18 cellular contexts compared by ENCODE assay signal in genomic region chr16:65731840-65732239, GRCh38.
A peak's percentile ranks its signal among the peaks of the same experiment; 100 is the strongest.
DNase-seq lines count a peak whose midpoint lies in the region; ATAC-seq, FAIRE-seq and TF ChIP-seq lines count a peak whose summit lies in the region.
"Had no signal": no experiment of that assay in that cellular context is flagged by ENCODE, and none has a peak within 500 bp of the region (broad histone marks: within the 10 kb centered on the region; RNA-seq: fewer than 3 reads in every experiment).

No MANE protein-coding gene starts in this region.

- H3K27me3 ChIP-seq in IMR-90 (ENCODE audit: control insufficient read depth, insufficient read depth, low read length) = peaks cover 24% of the 10 kb centered on the region
- no peaks in the 10 kb centered on the region; a peak in 1 of 5 replicates for H3K27me3 ChIP-seq in HepG2 (ENCODE audit: control insufficient read depth in 1 of 2, insufficient read depth in 2 of 2, low read length in 2 of 2)
- no peaks in the 10 kb centered on the region for H3K27me3 ChIP-seq in A673 (replicated peaks; ENCODE audit: insufficient read depth, low read depth, low read length, poor library complexity)
- H3K27me3 ChIP-seq: BE2C had no signal

- in situ Hi-C loops in IMR-90 (cut with MboI; ENCODE audit: low sequenced_read_pairs) (no loop called here), HepG2 (cut with HindIII; ENCODE audit: extremely low pct_ligation_motif_present, low pct_unique_long_range_greater_than_20kb) (no loop called here)

- H2AFZ ChIP-seq in IMR-90 (replicated peaks; ENCODE audit: low read length, poor library complexity) (no peak overlapping the region), HepG2 (ENCODE audit: low read length) (no peak overlapping the region)

- FAIRE-seq in HepG2 (lab: Jason Lieb, UNC) = no peak
- FAIRE-seq: HTR-8/SVneo had no signal

- H3K4ac ChIP-seq in IMR-90 (ENCODE audit: low read depth, low read length) = no peak overlapping the region

- H3K4me3 ChIP-seq in IMR-90 (ENCODE audit: insufficient read depth, low read depth, low read length) = no peak overlapping the region
- no peak overlapping the region for H3K4me3 ChIP-seq in fibroblast of mammary gland (ENCODE audit: control insufficient read depth, low read depth, low read length)
- H3K4me3 ChIP-seq in HepG2 (replicated peaks in 1 of 3; ENCODE audit: insufficient read depth in 1 of 3, low read depth in 2 of 3, low read length in 3 of 3) = no peak overlapping the region
- H3K4me3 ChIP-seq in A673 (ENCODE audit: low read depth, low read length, poor library complexity, severe bottlenecking) = no peak overlapping the region

- TF ChIP-seq CTCF in IMR-90 (conservative IDR thresholded peaks at IDR 0.05; ENCODE audit: low read depth, low read length) = no peak
- TF ChIP-seq CTCF in fibroblast of mammary gland (conservative IDR thresholded peaks at IDR 0.05; ENCODE audit: control insufficient read depth, insufficient read depth, low read depth, low read length) = no peak
- no peak for TF ChIP-seq CTCF in HepG2 (CRISPR knock-in tag; IDR thresholded peaks at IDR 0.05)
- no peak for TF ChIP-seq CTCF in A673 (conservative IDR thresholded peaks at IDR 0.05; ENCODE audit: low read depth, low read length)

- H3K56ac ChIP-seq in IMR-90 (ENCODE audit: extremely low read depth, insufficient read depth, low read length) = no peak overlapping the region

- H3K4me2 ChIP-seq in IMR-90 (ENCODE audit: low read depth, low read length) = no peak overlapping the region
- H3K4me2 ChIP-seq in HepG2 (ENCODE audit: low read depth, low read length) = no peak overlapping the region

- TF ChIP-seq EP300 in HepG2 (IDR thresholded peaks at IDR 0.05; ENCODE audit: low read depth in 2 of 2, low read length in 2 of 2) (no peak), HepG2 (CRISPR knock-in tag; IDR thresholded peaks at IDR 0.05; ENCODE audit: borderline replicate concordance) (no peak)

- H3K27ac ChIP-seq in IMR-90 (ENCODE audit: insufficient read depth, low read length) (no peak overlapping the region), HepG2 (ENCODE audit: extremely low read length, insufficient read depth, low read length) (no peak overlapping the region), A673 (ENCODE audit: low read depth, low read length, poor library complexity, severe bottlenecking) (no peak overlapping the region)

- H4K20me1 ChIP-seq in IMR-90 (ENCODE audit: insufficient read depth, low read length) (no peaks in the 10 kb centered on the region), HepG2 (ENCODE audit: insufficient read depth, low read length) (no peaks in the 10 kb centered on the region)

- H2AK9ac ChIP-seq in IMR-90 (replicated peaks; ENCODE audit: low read depth, low read length, poor library complexity) = no peak overlapping the region

- no peak for TF ChIP-seq POLR2A in IMR-90 (IDR thresholded peaks at IDR 0.05; ENCODE audit: low read depth, low read length)
- TF ChIP-seq POLR2A in HepG2 (IDR thresholded peaks at IDR 0.05; ENCODE audit: insufficient read depth in 1 of 2, low read depth in 2 of 2, low read length in 2 of 2) = no peak

- no peak overlapping the region for H2BK120ac ChIP-seq in IMR-90 (ENCODE audit: low read depth, low read length)

- H2BK15ac ChIP-seq in IMR-90 (ENCODE audit: low read depth, low read length) = no peak overlapping the region; the same call in 2 of the 3 replicates

- peak; percentile 3 for DNase-seq in IMR-90
- peak; percentile 50 for DNase-seq in SW480 (ENCODE audit: low spot score)
- DNase-seq in fibroblast of mammary gland (ENCODE audit: low read depth) = peak; percentile 24
- DNase-seq in NCI-H146 treated with DMSO at 0.1 percent for 48 hours (lab: John Stamatoyannopoulos, UW; ENCODE audit: unreplicated experiment) = no peak
- DNase-seq in HepG2 (ENCODE audit: low spot score) = no peak
- DNase-seq in stimulated activated CD4-positive, alpha-beta T cell treated with anti-CD3 and anti-CD28 coated beads, Interleukin-4, amount 100 ng/mL, for 1 hour = no peak
- no peak for DNase-seq in A673 (ENCODE audit: low spot score)
- DNase-seq: BE2C; CD4-positive, alpha-beta T cell; H9; NCI-H1048; NCI-H1436 treated with DMSO at 0.1 percent for 48 hours; NCI-H2081 treated with DMSO at 0.1 percent for 48 hours; NCI-H524; SHP77 treated with DMSO at 0.1 percent for 48 hours had no signal

- intact Hi-C loops in IMR-90 (cut with micrococcal nuclease) (no loop called here), HepG2 (cut with micrococcal nuclease; ENCODE audit: unreplicated experiment) (no loop called here), A673 (cut with micrococcal nuclease; ENCODE audit: unreplicated experiment) (no loop called here)

- H3K14ac ChIP-seq in IMR-90 (replicated peaks; ENCODE audit: low read depth, low read length) = no peak overlapping the region

- H3K79me2 ChIP-seq in HepG2 (ENCODE audit: insufficient read depth, low read length) = no peaks in the 10 kb centered on the region

- H3K36me3 ChIP-seq in IMR-90 (ENCODE audit: control insufficient read depth, insufficient read depth, low read length) (no peaks in the 10 kb centered on the region), HepG2 (replicated peaks in 1 of 2; ENCODE audit: control insufficient read depth in 1 of 2, insufficient read depth in 2 of 2, low read length in 2 of 2) (no peaks in the 10 kb centered on the region), A673 (ENCODE audit: insufficient read depth, low read length, poor library complexity, severe bottlenecking) (no peaks in the 10 kb centered on the region)
- H3K36me3 ChIP-seq: BE2C had no signal

- no peaks in the 10 kb centered on the region for H3K79me1 ChIP-seq in IMR-90 (ENCODE audit: low read depth in 1 of 2, low read length in 2 of 2)

- H2AK5ac ChIP-seq in IMR-90 (ENCODE audit: low read depth, low read length) = no peak overlapping the region

- POLR2A ChIA-PET in IMR-90 (lab: Charles Lee; ENCODE audit: unreplicated experiment) = no interaction called here
- POLR2A ChIA-PET in HepG2 (lab: Yijun Ruan, JAX) = no interaction called here
- POLR2A ChIA-PET in A673 (lab: Charles Lee; ENCODE audit: low non-redundant PET) = no interaction called here

- H3K23ac ChIP-seq in IMR-90 (ENCODE audit: low read depth, low read length) = no peak overlapping the region

- no peak for ATAC-seq in IMR-90 (ENCODE audit: low read depth)
- ATAC-seq in HepG2 = no peak
- ATAC-seq: Panc1, SK-N-SH treated with all-trans-retinoic acid at 6 μM for 48 hours had no signal

- no peak overlapping the region for H4K8ac ChIP-seq in IMR-90 (ENCODE audit: low read depth in 2 of 2, low read length in 2 of 2)

- H3K9me1 ChIP-seq in IMR-90 (ENCODE audit: insufficient read depth, low read length) = no peaks in the 10 kb centered on the region

- no peak overlapping the region for H2BK20ac ChIP-seq in IMR-90 (ENCODE audit: low read depth, low read length)

- dilution Hi-C loops in IMR-90 (cut with HindIII; ENCODE audit: low sequenced_read_pairs, unreplicated experiment) = no loop called here

- TF ChIP-seq RAD21 in IMR-90 (IDR thresholded peaks at IDR 0.05; ENCODE audit: low read length) (no peak), HepG2 (CRISPR knock-in tag; IDR thresholded peaks at IDR 0.05) (no peak)

- CTCF ChIA-PET in IMR-90 (lab: Yijun Ruan, JAX) (interaction anchor here (0.6 kb wide), 1 partner anchor 590 kb away, joined by 3 read pairs; no protein-coding TSS in a partner anchor), HepG2 (lab: Yijun Ruan, JAX; ENCODE audit: low intra/inter-chr PET ratio, low total read pairs) (no interaction called here), A673 (lab: Charles Lee) (no interaction called here)

- H4K5ac ChIP-seq in IMR-90 (ENCODE audit: low read depth, low read length) = no peak overlapping the region

- H3K4me1 ChIP-seq in IMR-90 (ENCODE audit: control insufficient read depth, insufficient read depth, low read length) (peaks cover 2% of the 10 kb centered on the region; the same call in 1 of the 2 replicates), HepG2 (ENCODE audit: insufficient read depth, low read length) (peaks cover 21% of the 10 kb centered on the region), A673 (ENCODE audit: insufficient read depth, low read length, poor library complexity, severe bottlenecking) (peaks cover 2% of the 10 kb centered on the region)
- H3K4me1 ChIP-seq: BE2C had no signal

- H3K9ac ChIP-seq in IMR-90 (ENCODE audit: low read depth, low read length) = no peak overlapping the region
- H3K9ac ChIP-seq in HepG2 (ENCODE audit: insufficient read depth, low read depth, low read length) = no peak overlapping the region

- no peak overlapping the region for H3K18ac ChIP-seq in IMR-90 (ENCODE audit: low read depth, low read length)

- BruUV-seq in IMR-90 (replicated peaks; lab: Mats Ljungman, UMichigan) (no TSS peak), HepG2 (replicated peaks; lab: Mats Ljungman, UMichigan) (no TSS peak), A673 (replicated peaks; lab: Mats Ljungman, UMichigan) (no TSS peak)

- peaks cover 7% of the 10 kb centered on the region for H3K9me3 ChIP-seq in IMR-90 (ENCODE audit: control insufficient read depth, insufficient read depth, low read length)
- H3K9me3 ChIP-seq in HepG2 (ENCODE audit: low read length) = no peaks in the 10 kb centered on the region
- H3K9me3 ChIP-seq in A673 (ENCODE audit: low read depth, low read length, poor library complexity, severe bottlenecking) = no peaks in the 10 kb centered on the region
- H3K9me3 ChIP-seq: BE2C had no signal

- H4K91ac ChIP-seq in IMR-90 (ENCODE audit: insufficient read depth, low read depth, low read length) = no peak overlapping the region

- H2BK5ac ChIP-seq in IMR-90 (ENCODE audit: low read depth, low read length, poor library complexity, severe bottlenecking) = no peak overlapping the region

TF ChIP-seq in IMR-90, 13 proteins besides CTCF, POLR2A, EP300 and RAD21 (continues in another document):
- TF ChIP-seq CHD1 (IDR thresholded peaks at IDR 0.05; ENCODE audit: low read depth, low read length) (no peak), MAFK (IDR thresholded peaks at IDR 0.05; ENCODE audit: low read depth, low read length) (no peak)

TF ChIP-seq in HepG2, 621 proteins besides CTCF, POLR2A, EP300 and RAD21 (continues in another document):
- TF ChIP-seq ZBTB49 (CRISPR knock-in tag; IDR thresholded peaks at IDR 0.05; ENCODE audit: borderline replicate concordance) (no peak), KLF12 (CRISPR knock-in tag; IDR thresholded peaks at IDR 0.05; ENCODE audit: borderline replicate concordance) (no peak)

Comparison
In these comparisons a context has a peak if more than half of its experiments do, and no peak if none do; other contexts are left out.
1. DNase-seq: peak in IMR-90 (single experiment), SW480 (single experiment) and fibroblast of mammary gland (single experiment); none in NCI-H146 treated with DMSO at 0.1 percent for 48 hours (single experiment), HepG2 (single experiment), stimulated activated CD4-positive, alpha-beta T cell treated with anti-CD3 and anti-CD28 coated beads, Interleukin-4, amount 100 ng/mL, for 1 hour (single experiment) and A673 (single experiment).